Comparison of ENCODE assay signal across 1 cellular context in the genomic region with DNA sequence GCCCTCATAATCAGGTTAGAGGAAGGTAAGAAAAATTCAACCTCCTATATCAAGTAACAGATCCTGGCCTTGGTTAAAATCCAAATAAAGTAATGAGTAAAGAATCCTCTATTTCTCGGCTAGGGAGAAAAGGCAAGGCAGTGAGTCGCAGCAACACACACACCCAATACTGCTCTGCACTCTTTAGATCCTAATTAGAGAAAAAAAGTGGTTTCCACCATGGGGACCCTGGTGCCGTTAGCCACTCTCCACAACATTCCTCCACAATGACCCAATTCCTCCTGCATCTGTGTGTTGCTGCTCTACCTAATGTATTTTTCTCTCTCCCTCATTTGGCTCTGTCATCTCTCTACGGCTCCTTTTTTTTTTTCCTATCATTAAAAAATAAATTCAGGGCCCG.
TF ChIP-seq lines count a peak whose summit lies in the region.

No MANE protein-coding gene starts in this region.

TF ChIP-seq in WTC11, 78 proteins besides CTCF, POLR2A, EP300 and RAD21 (continued from another document):
- TF ChIP-seq AR (CRISPR knock-in tag; IDR thresholded peaks at IDR 0.05) (no peak), ZBTB43 (CRISPR knock-in tag; IDR thresholded peaks at IDR 0.05) (no peak), FOXP1 (CRISPR knock-in tag; IDR thresholded peaks at IDR 0.05; ENCODE audit: borderline replicate concordance) (no peak), NFYB (CRISPR knock-in tag; conservative IDR thresholded peaks at IDR 0.05; ENCODE audit: low read depth) (no peak), CREB1 (CRISPR knock-in tag; IDR thresholded peaks at IDR 0.05) (no peak), KAT7 (CRISPR knock-in tag; IDR thresholded peaks at IDR 0.05; ENCODE audit: borderline replicate concordance) (no peak), ZNF317 (CRISPR knock-in tag; IDR thresholded peaks at IDR 0.05; ENCODE audit: borderline replicate concordance, low read depth) (no peak)
- TF ChIP-seq, protein P1, sequence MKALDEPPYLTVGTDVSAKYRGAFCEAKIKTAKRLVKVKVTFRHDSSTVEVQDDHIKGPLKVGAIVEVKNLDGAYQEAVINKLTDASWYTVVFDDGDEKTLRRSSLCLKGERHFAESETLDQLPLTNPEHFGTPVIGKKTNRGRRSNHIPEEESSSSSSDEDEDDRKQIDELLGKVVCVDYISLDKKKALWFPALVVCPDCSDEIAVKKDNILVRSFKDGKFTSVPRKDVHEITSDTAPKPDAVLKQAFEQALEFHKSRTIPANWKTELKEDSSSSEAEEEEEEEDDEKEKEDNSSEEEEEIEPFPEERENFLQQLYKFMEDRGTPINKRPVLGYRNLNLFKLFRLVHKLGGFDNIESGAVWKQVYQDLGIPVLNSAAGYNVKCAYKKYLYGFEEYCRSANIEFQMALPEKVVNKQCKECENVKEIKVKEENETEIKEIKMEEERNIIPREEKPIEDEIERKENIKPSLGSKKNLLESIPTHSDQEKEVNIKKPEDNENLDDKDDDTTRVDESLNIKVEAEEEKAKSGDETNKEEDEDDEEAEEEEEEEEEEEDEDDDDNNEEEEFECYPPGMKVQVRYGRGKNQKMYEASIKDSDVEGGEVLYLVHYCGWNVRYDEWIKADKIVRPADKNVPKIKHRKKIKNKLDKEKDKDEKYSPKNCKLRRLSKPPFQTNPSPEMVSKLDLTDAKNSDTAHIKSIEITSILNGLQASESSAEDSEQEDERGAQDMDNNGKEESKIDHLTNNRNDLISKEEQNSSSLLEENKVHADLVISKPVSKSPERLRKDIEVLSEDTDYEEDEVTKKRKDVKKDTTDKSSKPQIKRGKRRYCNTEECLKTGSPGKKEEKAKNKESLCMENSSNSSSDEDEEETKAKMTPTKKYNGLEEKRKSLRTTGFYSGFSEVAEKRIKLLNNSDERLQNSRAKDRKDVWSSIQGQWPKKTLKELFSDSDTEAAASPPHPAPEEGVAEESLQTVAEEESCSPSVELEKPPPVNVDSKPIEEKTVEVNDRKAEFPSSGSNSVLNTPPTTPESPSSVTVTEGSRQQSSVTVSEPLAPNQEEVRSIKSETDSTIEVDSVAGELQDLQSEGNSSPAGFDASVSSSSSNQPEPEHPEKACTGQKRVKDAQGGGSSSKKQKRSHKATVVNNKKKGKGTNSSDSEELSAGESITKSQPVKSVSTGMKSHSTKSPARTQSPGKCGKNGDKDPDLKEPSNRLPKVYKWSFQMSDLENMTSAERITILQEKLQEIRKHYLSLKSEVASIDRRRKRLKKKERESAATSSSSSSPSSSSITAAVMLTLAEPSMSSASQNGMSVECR (CRISPR knock-in tag; IDR thresholded peaks at IDR 0.05; ENCODE audit: borderline replicate concordance): no peak
- TF ChIP-seq, protein P2, sequence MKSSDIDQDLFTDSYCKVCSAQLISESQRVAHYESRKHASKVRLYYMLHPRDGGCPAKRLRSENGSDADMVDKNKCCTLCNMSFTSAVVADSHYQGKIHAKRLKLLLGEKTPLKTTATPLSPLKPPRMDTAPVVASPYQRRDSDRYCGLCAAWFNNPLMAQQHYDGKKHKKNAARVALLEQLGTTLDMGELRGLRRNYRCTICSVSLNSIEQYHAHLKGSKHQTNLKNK (CRISPR knock-in tag; IDR thresholded peaks at IDR 0.05): no peak
